Comparison of ENCODE assay signal across 2 cellular contexts in genomic region chr13:46629811-46630413, GRCh38.
TF ChIP-seq lines count a peak whose summit lies in the region.

No MANE protein-coding gene starts in this region.

TF ChIP-seq in GM23338, 12 proteins besides CTCF, POLR2A, EP300 and RAD21 (continued from another document):
- no peak for TF ChIP-seq CREB1 (CRISPR knock-in tag; IDR thresholded peaks at IDR 0.05; ENCODE audit: low read depth)
- TF ChIP-seq EZH2 (IDR thresholded peaks at IDR 0.05; ENCODE audit: low read depth, unreplicated experiment): no peak
- no peak for TF ChIP-seq POLR2AphosphoS5 (IDR thresholded peaks at IDR 0.05; ENCODE audit: low read depth)

TF ChIP-seq in WTC11, 78 proteins besides CTCF, POLR2A, EP300 and RAD21 (continued from another document):
- no peak for TF ChIP-seq ERG (CRISPR knock-in tag; IDR thresholded peaks at IDR 0.05)
- no peak for TF ChIP-seq ATF2 (CRISPR knock-in tag; IDR thresholded peaks at IDR 0.05; ENCODE audit: borderline replicate concordance, low read depth)
- no peak for TF ChIP-seq SOX15 (CRISPR knock-in tag; IDR thresholded peaks at IDR 0.05)
- TF ChIP-seq ZNF416 (CRISPR knock-in tag; IDR thresholded peaks at IDR 0.05): no peak
- TF ChIP-seq JUN (CRISPR knock-in tag; IDR thresholded peaks at IDR 0.05): no peak
- no peak for TF ChIP-seq SMAD4 (CRISPR knock-in tag; IDR thresholded peaks at IDR 0.05)
- TF ChIP-seq CREM (CRISPR knock-in tag; IDR thresholded peaks at IDR 0.05): no peak
- no peak for TF ChIP-seq FOXP4 (CRISPR knock-in tag; IDR thresholded peaks at IDR 0.05)
- no peak for TF ChIP-seq TP53 (CRISPR knock-in tag; IDR thresholded peaks at IDR 0.05)
- TF ChIP-seq JAZF1 (CRISPR knock-in tag; IDR thresholded peaks at IDR 0.05): no peak
